In genomic region chr7:45881280-45881758, GRCh38 we compare ENCODE assay signal across 24 cellular contexts. TPM values are rescaled to one million over a fixed set of nuclear protein-coding genes. Genes with fewer than 3 reads are reported as not detected.
A peak's percentile ranks its signal among the peaks of the same experiment; 100 is the strongest.
DNase-seq lines count a peak whose midpoint lies in the region; ATAC-seq and TF ChIP-seq lines count a peak whose summit lies in the region.
"Had no signal": no experiment of that assay in that cellular context is flagged by ENCODE, and none has a peak within 500 bp of the region (broad histone marks: within the 10 kb centered on the region; RNA-seq: fewer than 3 reads in every experiment).

No MANE protein-coding gene starts in this region.

- H3K36me3 ChIP-seq in PC-9 (ENCODE audit: low read depth) (no peaks in the 10 kb centered on the region), esophagus muscularis mucosa (no peaks in the 10 kb centered on the region), osteoblast (ENCODE audit: insufficient read depth, low read length) (no peaks in the 10 kb centered on the region)
- H3K36me3 ChIP-seq: MG63, SJSA1 had no signal

- peaks cover 43% of the 10 kb centered on the region for H3K4me1 ChIP-seq in PC-9 (replicated peaks; ENCODE audit: insufficient read depth)
- H3K4me1 ChIP-seq in esophagus muscularis mucosa: no peaks in the 10 kb centered on the region
- H3K4me1 ChIP-seq in osteoblast (ENCODE audit: insufficient read depth, low read length): peaks cover 33% of the 10 kb centered on the region

- H3K36me3 Mint-ChIP-seq in activated CD8-positive, alpha-beta T cell treated with anti-CD3 and anti-CD28 coated beads, Interleukin-2, amount 10 ng/mL, durations not matched to agents 7 days and 5 days (ENCODE audit: low read depth): no peaks in the 10 kb centered on the region
- H3K36me3 Mint-ChIP-seq in activated CD8-positive, alpha-beta T cell treated with anti-CD3 and anti-CD28 coated beads for 36 hours (ENCODE audit: low read depth): no peaks in the 10 kb centered on the region
- H3K36me3 Mint-ChIP-seq: CD14-positive monocyte had no signal

- TF ChIP-seq EP300 in esophagus muscularis mucosa (IDR thresholded peaks at IDR 0.05): no peak

- POLR2A ChIA-PET in activated CD8-positive, alpha-beta T cell treated with anti-CD3 and anti-CD28 coated beads, Interleukin-2, amount 10 ng/mL, durations not matched to agents 7 days and 5 days (lab: Charles Lee): no interaction called here
- POLR2A ChIA-PET in activated CD8-positive, alpha-beta T cell treated with anti-CD3 and anti-CD28 coated beads for 36 hours (lab: Charles Lee): no interaction called here
- POLR2A ChIA-PET in PC-9 (lab: Charles Lee; ENCODE audit: unreplicated experiment): interaction anchor here (0.6 kb wide), 1 partner anchor 25 kb away, joined by 6 read pairs; no protein-coding TSS in a partner anchor

- 89% methylated on average over 9 of the region's 9 CpGs for WGBS in esophagus muscularis mucosa

- H3K27ac ChIP-seq in PC-9: peak overlapping the region; percentile 80
- H3K27ac ChIP-seq in esophagus muscularis mucosa (replicated peaks in 1 of 4): no peak overlapping the region
- peak overlapping the region; percentile 72 for H3K27ac ChIP-seq in osteoblast (ENCODE audit: low read depth, low read length)
- H3K27ac ChIP-seq: 22Rv1, SJSA1 had no signal

- peak overlapping the region; percentile 24 for H3K4me2 ChIP-seq in PC-9
- H3K4me2 ChIP-seq in osteoblast (ENCODE audit: insufficient read depth, low read length): peak overlapping the region; percentile 21

- H3K79me2 ChIP-seq in PC-9 (ENCODE audit: low read depth): no peaks in the 10 kb centered on the region; the same call in 1 of the 2 replicates
- no peaks in the 10 kb centered on the region for H3K79me2 ChIP-seq in osteoblast (ENCODE audit: insufficient read depth, low read length)

- no peaks in the 10 kb centered on the region for H3K27me3 ChIP-seq in PC-9 (ENCODE audit: insufficient read depth, low read depth)
- peaks cover 0 to 35% (median 0%) of the 10 kb centered on the region in 4 donors for H3K27me3 ChIP-seq in esophagus muscularis mucosa
- no peaks in the 10 kb centered on the region for H3K27me3 ChIP-seq in osteoblast (ENCODE audit: insufficient read depth, low read length)
- H3K27me3 ChIP-seq: MG63, SJSA1 had no signal

- H4K20me1 ChIP-seq in PC-9 (ENCODE audit: insufficient read depth) (no peaks in the 10 kb centered on the region), osteoblast (ENCODE audit: insufficient read depth, low read length) (no peaks in the 10 kb centered on the region)

- CTCF ChIA-PET in activated CD8-positive, alpha-beta T cell treated with anti-CD3 and anti-CD28 coated beads, Interleukin-2, amount 10 ng/mL, durations not matched to agents 7 days and 5 days (lab: Charles Lee): no interaction called here
- CTCF ChIA-PET in activated CD8-positive, alpha-beta T cell treated with anti-CD3 and anti-CD28 coated beads for 36 hours (lab: Charles Lee): no interaction called here
- CTCF ChIA-PET in PC-9 (lab: Charles Lee): no interaction called here

- no peak for TF ChIP-seq POLR2A in esophagus muscularis mucosa (IDR thresholded peaks at IDR 0.05; ENCODE audit: low read depth)

- no peak overlapping the region for H3K27ac Mint-ChIP-seq in activated CD8-positive, alpha-beta T cell treated with anti-CD3 and anti-CD28 coated beads, Interleukin-2, amount 10 ng/mL, durations not matched to agents 7 days and 5 days
- H3K27ac Mint-ChIP-seq in activated CD8-positive, alpha-beta T cell treated with anti-CD3 and anti-CD28 coated beads for 36 hours: no peak overlapping the region
- H3K27ac Mint-ChIP-seq: B cell, CD14-positive monocyte, IgD-negative memory B cell had no signal

- BruUV-seq in PC-9 (replicated peaks; lab: Mats Ljungman, UMichigan): no TSS peak

- no peaks in the 10 kb centered on the region for H3K9me2 ChIP-seq in PC-9 (ENCODE audit: insufficient read depth)

- no peak for TF ChIP-seq CTCF in activated CD8-positive, alpha-beta T cell treated with anti-CD3 and anti-CD28 coated beads for 36 hours (IDR thresholded peaks at IDR 0.05)
- TF ChIP-seq CTCF in PC-9 (conservative IDR thresholded peaks at IDR 0.05) (no peak), esophagus muscularis mucosa (IDR thresholded peaks at IDR 0.05) (no peak), osteoblast (IDR thresholded peaks at IDR 0.05; ENCODE audit: extremely low read depth, low read depth, low read length) (no peak)

- intact Hi-C loops in activated CD8-positive, alpha-beta T cell treated with anti-CD3 and anti-CD28 coated beads for 36 hours (cut with micrococcal nuclease): no loop called here
- intact Hi-C loops in PC-9 (cut with micrococcal nuclease; ENCODE audit: unreplicated experiment): no loop called here
- intact Hi-C loops in esophagus muscularis mucosa (cut with DNase I): no loop called here

- H3K4me1 Mint-ChIP-seq in activated CD8-positive, alpha-beta T cell treated with anti-CD3 and anti-CD28 coated beads, Interleukin-2, amount 10 ng/mL, durations not matched to agents 7 days and 5 days (ENCODE audit: low read depth): no peaks in the 10 kb centered on the region
- no peaks in the 10 kb centered on the region for H3K4me1 Mint-ChIP-seq in activated CD8-positive, alpha-beta T cell treated with anti-CD3 and anti-CD28 coated beads for 36 hours (ENCODE audit: low read depth)
- H3K4me1 Mint-ChIP-seq: B cell, CD14-positive monocyte, IgD-negative memory B cell had no signal

- H3K9me3 Mint-ChIP-seq in activated CD8-positive, alpha-beta T cell treated with anti-CD3 and anti-CD28 coated beads, Interleukin-2, amount 10 ng/mL, durations not matched to agents 7 days and 5 days (ENCODE audit: insufficient read depth): no peaks in the 10 kb centered on the region
- peaks cover 3% of the 10 kb centered on the region for H3K9me3 Mint-ChIP-seq in activated CD8-positive, alpha-beta T cell treated with anti-CD3 and anti-CD28 coated beads for 36 hours

- H3F3A ChIP-seq in PC-9 (ENCODE audit: insufficient read depth, low read depth): peaks cover 36% of the 10 kb centered on the region

- H3K4me3 Mint-ChIP-seq in activated CD8-positive, alpha-beta T cell treated with anti-CD3 and anti-CD28 coated beads, Interleukin-2, amount 10 ng/mL, durations not matched to agents 7 days and 5 days: no peak overlapping the region
- no peak overlapping the region for H3K4me3 Mint-ChIP-seq in activated CD8-positive, alpha-beta T cell treated with anti-CD3 and anti-CD28 coated beads for 36 hours
- H3K4me3 Mint-ChIP-seq: B cell, CD14-positive monocyte, IgD-negative memory B cell had no signal

- peak; percentile 7 for DNase-seq in activated CD8-positive, alpha-beta T cell treated with anti-CD3 and anti-CD28 coated beads, Interleukin-2, amount 10 ng/mL, durations not matched to agents 7 days and 5 days
- no peak for DNase-seq in activated CD8-positive, alpha-beta T cell treated with anti-CD3 and anti-CD28 coated beads for 36 hours
- DNase-seq in PC-9 (peak in 1 of 2 experiments; percentile 29), esophagus muscularis mucosa (ENCODE audit: extremely low spot score) (peak; percentile 90), osteoblast (ENCODE audit: insufficient read length, low spot score, missing footprints) (no peak), DMS153 (lab: John Stamatoyannopoulos, UW) (no peak), anterior cingulate cortex (lab: John Stamatoyannopoulos, UW) (no peak)
- DNase-seq: GF-D8, Kasumi-1, NCI-H1417 treated with DMSO at 0.1 percent for 48 hours, NCI-H187 treated with DMSO at 0.1 percent for 48 hours, NCI-H2107, NCI-H446 treated with DMSO at 0.1 percent for 48 hours, NCI-H526 treated with DMSO at 0.1 percent for 48 hours, OCI-M1 had no signal

- H3K27me3 Mint-ChIP-seq in activated CD8-positive, alpha-beta T cell treated with anti-CD3 and anti-CD28 coated beads, Interleukin-2, amount 10 ng/mL, durations not matched to agents 7 days and 5 days (ENCODE audit: low read depth): peaks cover 3% of the 10 kb centered on the region
- H3K27me3 Mint-ChIP-seq in activated CD8-positive, alpha-beta T cell treated with anti-CD3 and anti-CD28 coated beads for 36 hours: peaks cover 10% of the 10 kb centered on the region

- H3K4me3 ChIP-seq in PC-9: no peak overlapping the region
- no peak overlapping the region for H3K4me3 ChIP-seq in esophagus muscularis mucosa
- H3K4me3 ChIP-seq in osteoblast (ENCODE audit: insufficient read depth, low read length): no peak overlapping the region
- H3K4me3 ChIP-seq: MG63, SJSA1 had no signal

- no peak overlapping the region for H2AFZ ChIP-seq in PC-9
- no peak overlapping the region for H2AFZ ChIP-seq in osteoblast (ENCODE audit: low read length)

- H3K9me3 ChIP-seq in PC-9 (ENCODE audit: insufficient read depth, low read depth): peaks cover 25% of the 10 kb centered on the region
- peaks cover 0 to 24% (median 15%) of the 10 kb centered on the region in 4 donors for H3K9me3 ChIP-seq in esophagus muscularis mucosa
- peaks cover 4% of the 10 kb centered on the region for H3K9me3 ChIP-seq in osteoblast (ENCODE audit: low read depth, low read length)
- H3K9me3 ChIP-seq: SJSA1 had no signal

- no peak for ATAC-seq in activated CD8-positive, alpha-beta T cell treated with anti-CD3 and anti-CD28 coated beads, Interleukin-2, amount 10 ng/mL, durations not matched to agents 7 days and 5 days
- ATAC-seq in activated CD8-positive, alpha-beta T cell treated with anti-CD3 and anti-CD28 coated beads for 36 hours: no peak
- ATAC-seq in esophagus mucosa: no peak
- ATAC-seq: Right ventricle myocardium inferior had no signal

RNA-seq across cellular contexts. Expression of gene IGFBP1, which starts 7.0 kb away (rescaled TPM):
- total RNA-seq in activated CD8-positive, alpha-beta T cell treated with anti-CD3 and anti-CD28 coated beads, Interleukin-2, amount 10 ng/mL, durations not matched to agents 7 days and 5 days: not detected
- not detected for total RNA-seq in activated CD8-positive, alpha-beta T cell treated with anti-CD3 and anti-CD28 coated beads for 36 hours
- total RNA-seq in PC-9 (2021) (0.33 and 0.92 TPM in 2 replicates), esophagus muscularis mucosa (not detected), osteoblast (0.59 and 4.0 TPM in 2 replicates), esophagus mucosa (not detected)
- total RNA-seq: B cell, H4, Right ventricle myocardium inferior, SJSA1 had no signal

RNA-seq across cellular contexts. Expression of gene CCDC201, which starts 8.4 kb away (rescaled TPM):
- not detected for total RNA-seq in activated CD8-positive, alpha-beta T cell treated with anti-CD3 and anti-CD28 coated beads, Interleukin-2, amount 10 ng/mL, durations not matched to agents 7 days and 5 days
- total RNA-seq in activated CD8-positive, alpha-beta T cell treated with anti-CD3 and anti-CD28 coated beads for 36 hours: not detected
- total RNA-seq in PC-9 (2021) (not detected in 2 replicates), esophagus muscularis mucosa (not detected), osteoblast (not detected in 2 replicates), esophagus mucosa (not detected)
- total RNA-seq: B cell, Right ventricle myocardium inferior, SJSA1 had no signal

RNA-seq across cellular contexts. Expression of gene IGFBP3, which starts 39.8 kb away (rescaled TPM):
- total RNA-seq in activated CD8-positive, alpha-beta T cell treated with anti-CD3 and anti-CD28 coated beads, Interleukin-2, amount 10 ng/mL, durations not matched to agents 7 days and 5 days: 1 to 10 TPM in 1 of 2 experiments, under 1 TPM in 1; 0.90 to 1.0 TPM
- total RNA-seq in activated CD8-positive, alpha-beta T cell treated with anti-CD3 and anti-CD28 coated beads for 36 hours: under 1 TPM in 1 of 2 experiments, not detected in 1; 0.25 TPM
- 237 and 386 TPM in 2 replicates for total RNA-seq in PC-9 (2021)
- 100 to 1,000 TPM in 2 of 4 donors, 10 to 100 TPM in 2; 60.6 to 187 (median 104) TPM for total RNA-seq in esophagus muscularis mucosa
- 2,046 and 2,181 TPM in 2 replicates for total RNA-seq in osteoblast
- total RNA-seq in esophagus mucosa: 7.9 TPM
- total RNA-seq: B cell had no signal

Comparison
In these comparisons a context has a peak if more than half of its experiments do, and no peak if none do; other contexts are left out.
1. DNase-seq: peak in activated CD8-positive, alpha-beta T cell treated with anti-CD3 and anti-CD28 coated beads, Interleukin-2, amount 10 ng/mL, durations not matched to agents 7 days and 5 days (single experiment) and esophagus muscularis mucosa (single experiment); none in activated CD8-positive, alpha-beta T cell treated with anti-CD3 and anti-CD28 coated beads for 36 hours (single experiment), osteoblast (single experiment), DMS153 (single experiment) and anterior cingulate cortex (0 of 58).
2. H3K27ac ChIP-seq: peak in PC-9 (single experiment) and osteoblast (single experiment); none in esophagus muscularis mucosa (0 of 4).